ENCODE assay signal across 18 cellular contexts in the genomic region with DNA sequence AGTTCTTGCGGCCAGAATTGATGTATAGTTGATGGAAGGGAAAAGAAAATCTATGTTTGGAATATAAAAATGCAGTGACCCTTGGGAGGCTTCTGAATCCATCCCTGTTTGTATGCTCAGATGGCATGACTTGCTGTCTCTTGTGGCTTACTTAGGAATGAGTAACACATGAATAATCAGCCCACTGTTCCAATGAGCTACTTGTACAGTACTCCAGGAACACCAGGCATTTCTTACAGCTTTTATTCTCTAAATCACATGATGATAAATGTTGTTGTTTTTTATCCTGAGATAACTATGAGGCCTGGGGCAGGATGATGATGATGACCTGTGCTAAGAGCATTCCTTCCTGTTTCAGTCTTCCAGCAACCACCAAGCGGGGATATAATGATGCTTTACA. TPM values are rescaled to one million over a fixed set of nuclear protein-coding genes. Genes with fewer than 3 reads are reported as not detected.
A peak's percentile ranks its signal among the peaks of the same experiment; 100 is the strongest.
DNase-seq lines count a peak whose midpoint lies in the region; ATAC-seq and TF ChIP-seq lines count a peak whose summit lies in the region.
"Had no signal": no experiment of that assay in that cellular context is flagged by ENCODE, and none has a peak within 500 bp of the region (broad histone marks: within the 10 kb centered on the region; RNA-seq: fewer than 3 reads in every experiment).

No MANE protein-coding gene starts in this region.

- H3K36me3 Mint-ChIP-seq in Caco-2 (ENCODE audit: insufficient read depth, unreplicated experiment): no peaks in the 10 kb centered on the region
- H3K36me3 Mint-ChIP-seq: immature natural killer cell had no signal

- H3K4me3 ChIP-seq in cardiac fibroblast (replicated peaks in 1 of 2; ENCODE audit: low read depth in 2 of 2, low read length in 2 of 2) (no peak overlapping the region), hepatocyte (no peak overlapping the region), Caco-2 (ENCODE audit: low read depth, low read length) (no peak overlapping the region)
- H3K4me3 ChIP-seq: body of pancreas, psoas muscle had no signal

- POLR2A ChIA-PET in Caco-2 (lab: Charles Lee): no interaction called here

- no peaks in the 10 kb centered on the region for H4K20me1 ChIP-seq in hepatocyte (ENCODE audit: insufficient read depth, poor library complexity, severe bottlenecking)

- 82% methylated on average over 2 of the region's 2 CpGs for WGBS in hepatocyte (ENCODE audit: low lambda C conversion rate, missing lambda C conversion rate)

- no peaks in the 10 kb centered on the region for H3K9me2 ChIP-seq in hepatocyte (replicated peaks; ENCODE audit: insufficient read depth)

- intact Hi-C loops in Caco-2 (cut with micrococcal nuclease; ENCODE audit: unreplicated experiment): no loop called here

- H3K79me2 ChIP-seq in hepatocyte: no peaks in the 10 kb centered on the region

- no peak overlapping the region for H3K27ac Mint-ChIP-seq in Caco-2 (ENCODE audit: unreplicated experiment)
- H3K27ac Mint-ChIP-seq: immature natural killer cell had no signal

- DNase-seq in COLO829 (ENCODE audit: low spot score) (peak; percentile 90), LHCN-M2 (ENCODE audit: low read depth) (peak; percentile 96), cardiac fibroblast (ENCODE audit: low read depth in 2 of 2) (peak; percentile 33 to 81), myocyte (ENCODE audit: low read depth) (peak; percentile 64), hepatocyte (ENCODE audit: low spot score) (no peak), 8988T (no peak), Caco-2 (no peak)
- DNase-seq: activated CD4-positive, CD25-positive, alpha-beta regulatory T cell; activated T-cell treated with anti-CD3 and anti-CD28 coated beads, Interleukin-2, amount 50 U/mL, for 1 hour; body of pancreas; Calu3; immature natural killer cell; NCI-H1436 treated with DMSO at 0.1 percent for 48 hours; NCI-H524; psoas muscle; SHP77 had no signal

- no peak overlapping the region for H3K27ac ChIP-seq in hepatocyte
- H3K27ac ChIP-seq: body of pancreas, psoas muscle had no signal

- H3K9me3 Mint-ChIP-seq in Caco-2 (ENCODE audit: unreplicated experiment): no peaks in the 10 kb centered on the region

- CTCF ChIA-PET in Caco-2 (lab: Charles Lee): no interaction called here

- no peak overlapping the region for H2AFZ ChIP-seq in hepatocyte

- no peaks in the 10 kb centered on the region for H3K4me1 Mint-ChIP-seq in Caco-2 (ENCODE audit: low read depth, unreplicated experiment)
- H3K4me1 Mint-ChIP-seq: immature natural killer cell had no signal

- TF ChIP-seq CTCF in cardiac fibroblast (IDR thresholded peaks at IDR 0.05; ENCODE audit: low read depth, low read length) (no peak), hepatocyte (IDR thresholded peaks at IDR 0.05; ENCODE audit: poor library complexity) (no peak), Caco-2 (IDR thresholded peaks at IDR 0.05; ENCODE audit: insufficient read depth in 1 of 2, low read depth in 1 of 2, low read length in 1 of 2, severe bottlenecking in 1 of 2, unreplicated experiment in 1 of 2) (no peak)

- H3K9me3 ChIP-seq in hepatocyte (ENCODE audit: low read depth) (peaks cover 7% of the 10 kb centered on the region), Caco-2 (no peaks in the 10 kb centered on the region)
- H3K9me3 ChIP-seq: body of pancreas, psoas muscle had no signal

- H3K27me3 Mint-ChIP-seq in Caco-2 (ENCODE audit: insufficient read depth, unreplicated experiment): no peaks in the 10 kb centered on the region

- H3K27me3 ChIP-seq in hepatocyte (no peaks in the 10 kb centered on the region), Caco-2 (replicated peaks; ENCODE audit: control insufficient read depth, insufficient read depth, low read length) (no peaks in the 10 kb centered on the region)
- H3K27me3 ChIP-seq: body of pancreas had no signal

- no peak for ATAC-seq in GM19351 (IDR thresholded peaks at IDR 0.05; ENCODE audit: unreplicated experiment)
- ATAC-seq: body of pancreas, psoas muscle had no signal

- H3K36me3 ChIP-seq in hepatocyte (replicated peaks; ENCODE audit: insufficient read depth, low read depth): no peaks in the 10 kb centered on the region
- H3K36me3 ChIP-seq in Caco-2 (ENCODE audit: control insufficient read depth, insufficient read depth, low read length): no peaks in the 10 kb centered on the region

- no TSS peak for BruUV-seq in Caco-2 (replicated peaks; lab: Mats Ljungman, UMichigan)

- no peaks in the 10 kb centered on the region for H3K4me1 ChIP-seq in hepatocyte (ENCODE audit: insufficient read depth)
- no peaks in the 10 kb centered on the region for H3K4me1 ChIP-seq in Caco-2
- H3K4me1 ChIP-seq: body of pancreas, psoas muscle had no signal

- H3K4me3 Mint-ChIP-seq in Caco-2 (ENCODE audit: unreplicated experiment): no peak overlapping the region
- H3K4me3 Mint-ChIP-seq: immature natural killer cell had no signal

- no peak overlapping the region for H3K4me2 ChIP-seq in hepatocyte

RNA-seq across cellular contexts. Expression of gene TMPRSS11E, which starts 18.9 kb away (rescaled TPM):
- 0.40 TPM in 1 of 2 replicates, not detected in the other for total RNA-seq in LHCN-M2 (2014; rRNA removed)
- polyA plus RNA-seq in LHCN-M2 (2012): 0.02 TPM
- 0.11 TPM in 1 of 2 replicates, not detected in the other for total RNA-seq in myocyte
- polyA plus RNA-seq in myocyte (2012): not detected
- total RNA-seq in hepatocyte: 1.3 and 1.8 TPM in 2 replicates
- polyA plus RNA-seq in hepatocyte: 1.4 and 1.7 TPM in 2 replicates
- not detected in 2 replicates for total RNA-seq in Caco-2 (2022)
- total RNA-seq: Calu3, psoas muscle, subcutaneous adipose tissue had no signal

Comparison
In these comparisons a context has a peak if more than half of its experiments do, and no peak if none do; other contexts are left out.
1. DNase-seq: peak in COLO829 (single experiment), LHCN-M2 (single experiment), cardiac fibroblast (2 of 2) and myocyte (single experiment); none in hepatocyte (single experiment), 8988T (single experiment) and Caco-2 (0 of 2).